23 cellular contexts compared by ENCODE assay signal in genomic region chr3:135981701-135982403, GRCh38. TPM values are rescaled to one million over a fixed set of nuclear protein-coding genes. Genes with fewer than 3 reads are reported as not detected.
DNase-seq lines count a peak whose midpoint lies in the region; ATAC-seq, FAIRE-seq and TF ChIP-seq lines count a peak whose summit lies in the region.
"Had no signal": no experiment of that assay in that cellular context is flagged by ENCODE, and none has a peak within 500 bp of the region (broad histone marks: within the 10 kb centered on the region; RNA-seq: fewer than 3 reads in every experiment).

No MANE protein-coding gene starts in this region.

- TF ChIP-seq CTCF in SK-N-SH (IDR thresholded peaks at IDR 0.05) = no peak
- no peak for TF ChIP-seq CTCF in astrocyte (IDR thresholded peaks at IDR 0.05; ENCODE audit: insufficient read depth, low read depth, low read length)
- TF ChIP-seq CTCF in fibroblast of mammary gland (conservative IDR thresholded peaks at IDR 0.05; ENCODE audit: control insufficient read depth, insufficient read depth, low read depth, low read length) = no peak

- peaks cover 4% of the 10 kb centered on the region for H3K9me3 Mint-ChIP-seq in astrocyte (ENCODE audit: unreplicated experiment)
- H3K9me3 Mint-ChIP-seq: CD8-positive, alpha-beta T cell had no signal

- H3K9me3 ChIP-seq in SK-N-SH (no peaks in the 10 kb centered on the region), astrocyte (ENCODE audit: insufficient read depth, low read depth, low read length) (no peaks in the 10 kb centered on the region), small intestine (ENCODE audit: control insufficient read depth, low read depth) (no peaks in the 10 kb centered on the region)
- H3K9me3 ChIP-seq: Peyer's patch, SJCRH30 had no signal

- CTCF ChIA-PET in SK-N-SH (lab: Yijun Ruan, JAX) = no interaction called here

- H3K79me2 ChIP-seq in SK-N-SH (ENCODE audit: insufficient read depth) = peaks cover 92% of the 10 kb centered on the region
- peaks cover 91% of the 10 kb centered on the region for H3K79me2 ChIP-seq in astrocyte (ENCODE audit: insufficient read depth, low read length)

- DNase-seq in SK-N-SH (no peak), astrocyte (ENCODE audit: low read depth) (no peak), fibroblast of mammary gland (ENCODE audit: low read depth) (peak; percentile 85), small intestine (peak; percentile 67), NCI-H2196 treated with DMSO at 0.1 percent for 48 hours (lab: John Stamatoyannopoulos, UW; ENCODE audit: unreplicated experiment) (no peak), hepatic stellate cell (ENCODE audit: low spot score) (no peak)
- DNase-seq: AML-193; C1 segment of cervical spinal cord; CD8-positive, alpha-beta T cell; NCI-H1105 treated with DMSO at 0.1 percent for 48 hours; NCI-H2029 treated with DMSO at 0.1 percent for 48 hours; NCI-H2171; NCI-H524 treated with DMSO at 0.1 percent for 48 hours; SJCRH30 had no signal

- H4K20me1 ChIP-seq in SK-N-SH (ENCODE audit: insufficient read depth) (no peaks in the 10 kb centered on the region), astrocyte (ENCODE audit: insufficient read depth, low read length) (peaks cover 23% of the 10 kb centered on the region)

- H3K4me1 ChIP-seq in SK-N-SH (ENCODE audit: control insufficient read depth in 1 of 2, insufficient read depth in 2 of 2, low read depth in 1 of 2, low read length in 1 of 2) (peaks cover 4 to 19% of the 10 kb centered on the region in 2 experiments; a peak in 3 of 4 replicates), astrocyte (ENCODE audit: insufficient read depth, low read length) (peaks cover 21% of the 10 kb centered on the region), small intestine (ENCODE audit: control insufficient read depth in 2 of 2, insufficient read depth in 1 of 2, low read depth in 1 of 2, low read length in 1 of 2) (no peaks in the 10 kb centered on the region)
- H3K4me1 ChIP-seq: SJCRH30 had no signal

- H3K27ac Mint-ChIP-seq in astrocyte (ENCODE audit: unreplicated experiment) = no peak overlapping the region
- H3K27ac Mint-ChIP-seq: CD8-positive, alpha-beta T cell had no signal

- peak overlapping the region; percentile 62 for H3K4me2 ChIP-seq in SK-N-SH
- H3K4me2 ChIP-seq in astrocyte (ENCODE audit: low read length) = peak overlapping the region; percentile 64
- H3K4me2 ChIP-seq: KMS-11 had no signal

- H3F3A ChIP-seq in SK-N-SH (replicated peaks; ENCODE audit: insufficient read depth) = peaks cover 19% of the 10 kb centered on the region

- no peak for TF ChIP-seq RAD21 in SK-N-SH (IDR thresholded peaks at IDR 0.05; ENCODE audit: low read length)

- no peak for FAIRE-seq in astrocyte (lab: Jason Lieb, UNC)
- FAIRE-seq in small intestine (lab: Jason Lieb, UNC) = no peak
- FAIRE-seq: G401.6, GM19239, H1 had no signal

- H3K27me3 ChIP-seq in SK-N-SH (ENCODE audit: insufficient read depth) = no peaks in the 10 kb centered on the region
- no peaks in the 10 kb centered on the region for H3K27me3 ChIP-seq in astrocyte (ENCODE audit: insufficient read depth, low read length)
- no peaks in the 10 kb centered on the region for H3K27me3 ChIP-seq in small intestine (ENCODE audit: control insufficient read depth in 2 of 2, insufficient read depth in 2 of 2, low read length in 2 of 2)
- H3K27me3 ChIP-seq: Peyer's patch, SJCRH30 had no signal

- ATAC-seq in SK-N-SH treated with all-trans-retinoic acid at 6 μM for 48 hours (no peak), GM18519 (IDR thresholded peaks at IDR 0.05; ENCODE audit: low FRiP score, unreplicated experiment) (no peak)
- ATAC-seq: CD8-positive, alpha-beta T cell had no signal

- peaks cover 26% of the 10 kb centered on the region for H3K4me1 Mint-ChIP-seq in astrocyte (ENCODE audit: low read depth, unreplicated experiment)

- H3K4me3 Mint-ChIP-seq in astrocyte (ENCODE audit: unreplicated experiment) = peak overlapping the region; percentile 24
- H3K4me3 Mint-ChIP-seq: CD8-positive, alpha-beta T cell had no signal

- no peak for TF ChIP-seq EP300 in SK-N-SH (IDR thresholded peaks at IDR 0.05; ENCODE audit: borderline replicate concordance in 1 of 2, low read depth in 1 of 2, low read length in 1 of 2)

- no peaks in the 10 kb centered on the region for H3K27me3 Mint-ChIP-seq in astrocyte (ENCODE audit: low read depth, unreplicated experiment)

- H3K36me3 Mint-ChIP-seq in astrocyte (ENCODE audit: low read depth, unreplicated experiment) = no peaks in the 10 kb centered on the region
- H3K36me3 Mint-ChIP-seq: CD8-positive, alpha-beta T cell had no signal

- peak overlapping the region in 1 of 2 experiments; percentile 74; a peak in 1 of 4 replicates for H3K27ac ChIP-seq in SK-N-SH (ENCODE audit: low read depth in 2 of 2, low read length in 1 of 2)
- H3K27ac ChIP-seq in astrocyte (ENCODE audit: low read depth, low read length) = no peak overlapping the region
- H3K27ac ChIP-seq in small intestine (ENCODE audit: low read depth in 1 of 2, low read length in 1 of 2) = no peak overlapping the region
- H3K27ac ChIP-seq: 22Rv1, HL-60, KMS-11, SJCRH30 had no signal

- H2AFZ ChIP-seq in SK-N-SH (ENCODE audit: low read depth) (no peak overlapping the region), astrocyte (ENCODE audit: low read depth, low read length) (no peak overlapping the region)

- no peaks in the 10 kb centered on the region for H3K9me2 ChIP-seq in SK-N-SH

- WGBS in SK-N-SH (ENCODE audit: low lambda C conversion rate) = 68% methylated on average over 4 of the region's 4 CpGs
- WGBS in small intestine, 3 donors = 50 to 74% (median 57%) methylated on average over 4 of the region's 4 CpGs

- H3K4me3 ChIP-seq in SK-N-SH (ENCODE audit: low read depth in 2 of 2, low read length in 1 of 2) = no peak overlapping the region
- H3K4me3 ChIP-seq in astrocyte (ENCODE audit: insufficient read depth, low read depth, low read length) = no peak overlapping the region
- no peak overlapping the region for H3K4me3 ChIP-seq in fibroblast of mammary gland (ENCODE audit: control insufficient read depth, low read depth, low read length)
- H3K4me3 ChIP-seq in small intestine (ENCODE audit: low read depth in 1 of 2, low read length in 2 of 2) = no peak overlapping the region
- H3K4me3 ChIP-seq: Peyer's patch, SJCRH30 had no signal

- H3K36me3 ChIP-seq in SK-N-SH (replicated peaks in 1 of 2; ENCODE audit: control insufficient read depth in 1 of 2, insufficient read depth in 2 of 2, low read length in 1 of 2) = peaks cover 0 to 12% of the 10 kb centered on the region in 2 experiments
- no peaks in the 10 kb centered on the region for H3K36me3 ChIP-seq in astrocyte (ENCODE audit: insufficient read depth, low read length)
- no peaks in the 10 kb centered on the region for H3K36me3 ChIP-seq in small intestine (ENCODE audit: control insufficient read depth in 2 of 2, insufficient read depth in 2 of 2, low read length in 2 of 2)
- H3K36me3 ChIP-seq: Peyer's patch, SJCRH30 had no signal

- H3K9ac ChIP-seq in SK-N-SH (no peak overlapping the region), astrocyte (ENCODE audit: low read length) (no peak overlapping the region)
- H3K9ac ChIP-seq: KMS-11 had no signal

- POLR2A ChIA-PET in SK-N-SH (lab: Yijun Ruan, JAX) = no interaction called here

TF ChIP-seq in SK-N-SH, 30 proteins besides CTCF, POLR2A, EP300 and RAD21:
- TF ChIP-seq USF2 (IDR thresholded peaks at IDR 0.05; ENCODE audit: borderline replicate concordance, low read depth, low read length) = no peak
- no peak for TF ChIP-seq YY1 (IDR thresholded peaks at IDR 0.05; ENCODE audit: low read depth)
- no peak for TF ChIP-seq FOXJ3 (CRISPR knock-in tag; IDR thresholded peaks at IDR 0.05)
- no peak for TF ChIP-seq SIN3A (IDR thresholded peaks at IDR 0.05; ENCODE audit: borderline replicate concordance, low read depth, low read length)

TF ChIP-seq in SK-N-SH treated with all-trans-retinoic acid at 6 μM for 48 hours, 23 proteins besides CTCF, POLR2A, EP300 and RAD21 (continues in another document):
- TF ChIP-seq ZC3H10 (CRISPR knock-in tag; IDR thresholded peaks at IDR 0.05) (no peak), TOX (CRISPR knock-in tag; IDR thresholded peaks at IDR 0.05; ENCODE audit: borderline replicate concordance) (no peak), TSHZ2 (CRISPR knock-in tag; IDR thresholded peaks at IDR 0.05) (no peak), CSDC2 (CRISPR knock-in tag; IDR thresholded peaks at IDR 0.05) (no peak), TCF4 (CRISPR knock-in tag; IDR thresholded peaks at IDR 0.05; ENCODE audit: borderline replicate concordance) (no peak), ZFP30 (CRISPR knock-in tag; IDR thresholded peaks at IDR 0.05) (no peak), ARNTL (CRISPR knock-in tag; IDR thresholded peaks at IDR 0.05; ENCODE audit: borderline replicate concordance, low read depth) (no peak), PPARA (CRISPR knock-in tag; IDR thresholded peaks at IDR 0.05; ENCODE audit: borderline replicate concordance) (no peak)

RNA-seq across cellular contexts. Expression of gene PPP2R3A, which starts 16.3 kb away (rescaled TPM):
- polyA plus RNA-seq in SK-N-SH (2012; rRNA removed) (3.9 and 4.9 TPM in 2 replicates), small intestine (1 to 10 TPM; 1.0 to 4.7 (median 2.2) TPM)
- polyA plus RNA-seq in SK-N-SH (2012; cell fraction: cytosol; rRNA removed) = 5.6 and 5.9 TPM in 2 replicates
- 3.0 and 4.4 TPM in 2 replicates for polyA plus RNA-seq in SK-N-SH (2012; cell fraction: nucleus; rRNA removed)
- total RNA-seq in astrocyte = 18.7 and 19.5 TPM in 2 replicates

Comparison
In these comparisons a context has a peak if more than half of its experiments do, and no peak if none do; other contexts are left out.
1. DNase-seq: peak in fibroblast of mammary gland (single experiment) and small intestine (single experiment); none in SK-N-SH (single experiment), astrocyte (single experiment), NCI-H2196 treated with DMSO at 0.1 percent for 48 hours (single experiment) and hepatic stellate cell (single experiment).